Comparison of ENCODE assay signal across 1 cellular context in genomic region chr7:112788778-112789343, GRCh38.
TF ChIP-seq lines count a peak whose summit lies in the region.

No MANE protein-coding gene starts in this region.

TF ChIP-seq in H1, 55 proteins besides CTCF, POLR2A, EP300 and RAD21 (continued from another document):
- TF ChIP-seq, protein P1, sequence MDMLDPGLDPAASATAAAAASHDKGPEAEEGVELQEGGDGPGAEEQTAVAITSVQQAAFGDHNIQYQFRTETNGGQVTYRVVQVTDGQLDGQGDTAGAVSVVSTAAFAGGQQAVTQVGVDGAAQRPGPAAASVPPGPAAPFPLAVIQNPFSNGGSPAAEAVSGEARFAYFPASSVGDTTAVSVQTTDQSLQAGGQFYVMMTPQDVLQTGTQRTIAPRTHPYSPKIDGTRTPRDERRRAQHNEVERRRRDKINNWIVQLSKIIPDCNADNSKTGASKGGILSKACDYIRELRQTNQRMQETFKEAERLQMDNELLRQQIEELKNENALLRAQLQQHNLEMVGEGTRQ (IDR thresholded peaks at IDR 0.05; ENCODE audit: low read length) = no peak
- no peak for TF ChIP-seq CHD7 (IDR thresholded peaks at IDR 0.05; ENCODE audit: insufficient replicate concordance, low read length)
- TF ChIP-seq KDM5A (IDR thresholded peaks at IDR 0.05; ENCODE audit: low read length) = no peak
- no peak for TF ChIP-seq KDM4A (IDR thresholded peaks at IDR 0.05; ENCODE audit: low read depth, low read length, severe bottlenecking)
- no peak for TF ChIP-seq TBP (IDR thresholded peaks at IDR 0.05; ENCODE audit: low read depth, low read length)
- TF ChIP-seq SIX5 (IDR thresholded peaks at IDR 0.05; ENCODE audit: low read depth, low read length) = no peak
- TF ChIP-seq TCF12 (IDR thresholded peaks at IDR 0.05; ENCODE audit: low read depth, low read length) = no peak
- TF ChIP-seq NRF1 (IDR thresholded peaks at IDR 0.05; ENCODE audit: low read depth, low read length) = no peak
